ENCODE assay signal across 8 cellular contexts in genomic region chr15:40807028-40807887, GRCh38. TPM values are rescaled to one million over a fixed set of nuclear protein-coding genes. Genes with fewer than 3 reads are reported as not detected.
DNase-seq lines count a peak whose midpoint lies in the region; ATAC-seq, FAIRE-seq and TF ChIP-seq lines count a peak whose summit lies in the region.

DNAJC17 (minus strand) TSS chr15:40807473; CDS start chr15:40807446, 27 bp downstream.
ZFYVE19 (plus strand) TSS chr15:40807089; CDS start chr15:40807590, 501 bp downstream.

- TF ChIP-seq POLR2A in GM19099 (IDR thresholded peaks at IDR 0.05; ENCODE audit: extremely low read depth, insufficient read length, low read depth): peak; percentile 90

- FAIRE-seq in kidney (lab: Jason Lieb, UNC): peak; percentile 37

- peaks cover 0 to 5% of the 10 kb centered on the region in 2 donors for H3K36me3 ChIP-seq in kidney (ENCODE audit: control insufficient read depth in 1 of 2, insufficient read depth in 2 of 2, low read length in 2 of 2)

- H3K27ac ChIP-seq in kidney (ENCODE audit: low read depth in 2 of 2, low read length in 2 of 2): peak within 1 kb of the TSS; percentile 93 to 94

- intact Hi-C loops in kidney (cut with DNase I): no loop called here

- no peaks in the 10 kb centered on the region for H3K9me3 ChIP-seq in kidney (ENCODE audit: control insufficient read depth in 1 of 2, low read length in 2 of 2)

- H3K9ac ChIP-seq in kidney (ENCODE audit: low read length in 2 of 2): peak within 1 kb of the TSS; percentile 94 to 98

- DNase-seq in Ammon's horn (ENCODE audit: low spot score) (peak; percentile 100), NCI-H510A (lab: John Stamatoyannopoulos, UW) (peak; percentile 91), cerebellum (ENCODE audit: low spot score) (peak; percentile 97), kidney (peak; percentile 98)
- DNase-seq in activated CD4-positive, alpha-beta T cell treated with anti-CD3 and anti-CD28 coated beads for 1 hour: peak; percentile 91
- peak; percentile 96 for DNase-seq in stimulated activated CD4-positive, alpha-beta T cell treated with anti-CD3 and anti-CD28 coated beads, Interleukin-15, amount 100 ng/mL, for 24 hours

- ATAC-seq in HG03432 (IDR thresholded peaks at IDR 0.05; ENCODE audit: unreplicated experiment): peak; percentile 93

- H3K4me1 ChIP-seq in kidney (ENCODE audit: control insufficient read depth in 1 of 2, insufficient read depth in 1 of 2, low read depth in 1 of 2, low read length in 2 of 2): peaks cover 9 to 15% of the 10 kb centered on the region in 2 donors

- TF ChIP-seq CTCF in kidney (IDR thresholded peaks at IDR 0.05; ENCODE audit: borderline replicate concordance, extremely low read depth, insufficient read depth): no peak

- peak within 1 kb of the TSS; percentile 92 to 98 for H3K4me3 ChIP-seq in kidney (ENCODE audit: low read length in 2 of 2)

RNA-seq across cellular contexts. Expression of gene DNAJC17, which starts in this region (rescaled TPM):
- total RNA-seq in cerebellum: 15.3 TPM
- 41.6 TPM for total RNA-seq in kidney
- polyA plus RNA-seq in kidney (ENCODE audit: insufficient read depth, low read depth, low replicate concordance): 56.7 TPM

RNA-seq across cellular contexts. Expression of gene ZFYVE19, which starts in this region (rescaled TPM):
- 15.4 TPM for total RNA-seq in cerebellum
- total RNA-seq in kidney: 18.7 TPM
- polyA plus RNA-seq in kidney (ENCODE audit: insufficient read depth, low read depth, low replicate concordance): 37.5 TPM

Comparison
In these comparisons a context has a peak if more than half of its experiments do, and no peak if none do; other contexts are left out.
1. Peak in every context shown above with its lines: DNase-seq, ATAC-seq, H3K4me3 ChIP-seq and H3K27ac ChIP-seq.